22 cellular contexts compared by ENCODE assay signal in genomic region chr9:111873901-111874300, GRCh38. TPM values are rescaled to one million over a fixed set of nuclear protein-coding genes. Genes with fewer than 3 reads are reported as not detected.
DNase-seq lines count a peak whose midpoint lies in the region; ATAC-seq and TF ChIP-seq lines count a peak whose summit lies in the region.
"Had no signal": no experiment of that assay in that cellular context is flagged by ENCODE, and none has a peak within 500 bp of the region (broad histone marks: within the 10 kb centered on the region; RNA-seq: fewer than 3 reads in every experiment).

No MANE protein-coding gene starts in this region.

- H3K4me1 ChIP-seq in GM23248 (ENCODE audit: insufficient read depth), result no peaks in the 10 kb centered on the region
- H3K4me1 ChIP-seq in foreskin keratinocyte, result peaks cover 27% of the 10 kb centered on the region
- no peaks in the 10 kb centered on the region for H3K4me1 ChIP-seq in tibial artery
- H3K4me1 ChIP-seq: A549 had no signal

- H3K27ac ChIP-seq in GM23248, result no peak overlapping the region
- peak overlapping the region; percentile 70 for H3K27ac ChIP-seq in RWPE1
- peak overlapping the region; percentile 97 for H3K27ac ChIP-seq in epithelial cell of prostate
- H3K27ac ChIP-seq in foreskin keratinocyte, result peak overlapping the region; percentile 74
- no peak overlapping the region for H3K27ac ChIP-seq in tibial artery
- H3K27ac ChIP-seq: A549 had no signal

- no peaks in the 10 kb centered on the region for H3K79me2 ChIP-seq in GM23248 (ENCODE audit: insufficient read depth)

- TF ChIP-seq CTCF in RWPE1 (conservative IDR thresholded peaks at IDR 0.05; ENCODE audit: low read depth) (no peak), foreskin keratinocyte (conservative IDR thresholded peaks at IDR 0.05) (no peak), tibial artery (IDR thresholded peaks at IDR 0.05) (no peak)

- intact Hi-C loops in tibial artery (cut with DNase I; ENCODE audit: low total_unique reads), result no loop called here
- intact Hi-C loops in sciatic nerve (cut with DNase I), result no loop called here

- peak; percentile 37 for DNase-seq in GM23248
- DNase-seq in RWPE1 (ENCODE audit: low spot score), result no peak
- DNase-seq in epithelial cell of prostate (ENCODE audit: low read depth, low spot score), result no peak
- peak in 1 of 2 donors; percentile 74 for DNase-seq in foreskin keratinocyte
- DNase-seq in tibial artery, result no peak
- DNase-seq in activated CD4-positive, alpha-beta T cell treated with anti-CD3 and anti-CD28 coated beads for 1 hour, result no peak
- no peak for DNase-seq in sciatic nerve (ENCODE audit: low spot score)
- no peak for DNase-seq in NOMO-1 (lab: John Stamatoyannopoulos, UW; ENCODE audit: unreplicated experiment in 2 of 2)
- DNase-seq: CD4-positive, CD25-positive, alpha-beta regulatory T cell; DMS79; HCEC 1CT; IMR-90; MV-4-11; NCI-H1105 treated with DMSO at 0.1 percent for 48 hours; NCI-H2081; NCI-H2171; NCI-H345; NCI-H524; NCI-H774; SHP77 treated with DMSO at 0.1 percent for 48 hours; SK-N-SH had no signal

- WGBS in GM23248 (ENCODE audit: low coverage in 1 of 2, low lambda C conversion rate in 2 of 2, missing lambda C conversion rate in 2 of 2), 2 experiments, result 80 to 90% methylated on average over 6 of the region's 6 CpGs

- no peaks in the 10 kb centered on the region for H3F3A ChIP-seq in GM23248 (ENCODE audit: insufficient read depth)

- H3K9me3 ChIP-seq in GM23248 (ENCODE audit: low read depth) (no peaks in the 10 kb centered on the region), tibial artery (no peaks in the 10 kb centered on the region)
- H3K9me3 ChIP-seq: A549, SK-N-SH had no signal

- no peak overlapping the region for H3K9ac ChIP-seq in GM23248
- H3K9ac ChIP-seq: SK-N-SH had no signal

- ATAC-seq in foreskin keratinocyte (peak; percentile 20), sciatic nerve (no peak)
- ATAC-seq: A549 had no signal

- H2AFZ ChIP-seq in GM23248, result no peak overlapping the region

- H3K4me2 ChIP-seq in GM23248 (ENCODE audit: unreplicated experiment), result no peak overlapping the region
- H3K4me2 ChIP-seq: A549, SK-N-SH had no signal

- no peaks in the 10 kb centered on the region for H3K9me2 ChIP-seq in GM23248 (ENCODE audit: insufficient read depth)
- H3K9me2 ChIP-seq: SK-N-SH had no signal

- H3K27me3 ChIP-seq in GM23248 (replicated peaks; ENCODE audit: insufficient read depth), result no peaks in the 10 kb centered on the region
- no peaks in the 10 kb centered on the region for H3K27me3 ChIP-seq in foreskin keratinocyte
- H3K27me3 ChIP-seq in tibial artery, result no peaks in the 10 kb centered on the region

- no peaks in the 10 kb centered on the region for H4K20me1 ChIP-seq in GM23248 (ENCODE audit: insufficient read depth)

- CTCF ChIA-PET in RWPE1 (lab: Yijun Ruan, JAX), result interaction anchor here (0.6 kb wide), 2 partner anchors 15 to 104 kb away, joined by 3 to 4 read pairs; no protein-coding TSS in a partner anchor

- in situ Hi-C loops in GM23248 (cut with MboI), result no loop called here

- POLR2A ChIA-PET in RWPE1 (lab: Yijun Ruan, JAX; ENCODE audit: low non-redundant PET), result no interaction called here

- H3K36me3 ChIP-seq in GM23248 (ENCODE audit: low read depth) (no peaks in the 10 kb centered on the region), tibial artery (no peaks in the 10 kb centered on the region)

- no peak overlapping the region for H3K4me3 ChIP-seq in GM23248
- H3K4me3 ChIP-seq in tibial artery, result no peak overlapping the region
- H3K4me3 ChIP-seq: A549 had no signal

RNA-seq across cellular contexts. Expression of gene UGCG, which starts 22.7 kb away (rescaled TPM):
- total RNA-seq in GM23248 (2014; rRNA removed; shearing (Covaris generic)), result 148 and 172 TPM in 2 replicates
- 73.1 and 73.6 TPM in 2 replicates for polyA plus RNA-seq in GM23248 (2016; fragmentation: Nextera tagmentation; extraction: Ambion mirVana)
- 37.9 and 45.5 TPM in 2 replicates for total RNA-seq in foreskin keratinocyte
- polyA plus RNA-seq in foreskin keratinocyte, result 10.6 and 15.7 TPM in 2 replicates
- 69.0 TPM for total RNA-seq in sciatic nerve

Comparison
In these comparisons a context has a peak if more than half of its experiments do, and no peak if none do; other contexts are left out.
1. H3K27ac ChIP-seq: peak in RWPE1 (single experiment), epithelial cell of prostate (single experiment) and foreskin keratinocyte (single experiment); none in GM23248 (single experiment) and tibial artery (0 of 2).